Comparison of ENCODE assay signal across 1 cellular context in genomic region chr2:202375006-202375610, GRCh38.
TF ChIP-seq lines count a peak whose summit lies in the region.

No MANE protein-coding gene starts in this region.

TF ChIP-seq in GM12878, 131 proteins besides CTCF, POLR2A, EP300 and RAD21 (continued from another document and continues in another):
- TF ChIP-seq MLLT1 (IDR thresholded peaks at IDR 0.05) (peak; percentile 63; the same call in 1 of the 2 replicates), ZBED1 (IDR thresholded peaks at IDR 0.05; ENCODE audit: borderline replicate concordance) (no peak), IKZF2 (IDR thresholded peaks at IDR 0.05) (peak in 1 of 2 experiments; percentile 50; a peak in 3 of 4 replicates), RBBP5 (conservative IDR thresholded peaks at IDR 0.05) (no peak), JUNB (IDR thresholded peaks at IDR 0.05) (no peak), ZNF274 (IDR thresholded peaks at IDR 0.05; ENCODE audit: insufficient read depth, insufficient read length) (no peak), SIN3A (IDR thresholded peaks at IDR 0.05; ENCODE audit: low read depth, low read length) (no peak; the same call in 1 of the 2 replicates), SKIL (IDR thresholded peaks at IDR 0.05; ENCODE audit: low read depth, poor library complexity, severe bottlenecking) (no peak), EED (IDR thresholded peaks at IDR 0.05; ENCODE audit: low read depth) (peak; percentile 42), MYB (IDR thresholded peaks at IDR 0.05; ENCODE audit: borderline replicate concordance, low read depth, low read length) (no peak), ATF7 (IDR thresholded peaks at IDR 0.05; ENCODE audit: low read depth) (no peak), TAF1 (IDR thresholded peaks at IDR 0.05; ENCODE audit: borderline replicate concordance, low read depth, low read length) (no peak), CEBPZ (IDR thresholded peaks at IDR 0.05; ENCODE audit: low read depth, low read length) (no peak), ZNF622 (IDR thresholded peaks at IDR 0.05) (no peak), IRF4 (IDR thresholded peaks at IDR 0.05; ENCODE audit: low read depth, low read length) (no peak), SMAD5 (IDR thresholded peaks at IDR 0.05; ENCODE audit: low read depth) (no peak), TARDBP (IDR thresholded peaks at IDR 0.05; ENCODE audit: borderline replicate concordance) (no peak), BCL3 (IDR thresholded peaks at IDR 0.05; ENCODE audit: borderline replicate concordance, insufficient read depth, low read depth, low read length, poor library complexity, severe bottlenecking) (no peak), USF2 (IDR thresholded peaks at IDR 0.05; ENCODE audit: borderline replicate concordance, low read depth, low read length) (no peak), SIX5 (IDR thresholded peaks at IDR 0.05; ENCODE audit: low read depth, low read length, severe bottlenecking) (no peak), ELK1 (IDR thresholded peaks at IDR 0.05; ENCODE audit: low read depth, low read length) (no peak), ATF2 (IDR thresholded peaks at IDR 0.05; ENCODE audit: low read length) (no peak), RAD51 (IDR thresholded peaks at IDR 0.05) (no peak), GABPA (IDR thresholded peaks at IDR 0.05; ENCODE audit: low read depth) (no peak), SMC3 (IDR thresholded peaks at IDR 0.05; ENCODE audit: borderline replicate concordance, low read length) (no peak), KDM1A (IDR thresholded peaks at IDR 0.05; ENCODE audit: borderline replicate concordance) (no peak), EZH2 (IDR thresholded peaks at IDR 0.05; ENCODE audit: borderline replicate concordance, control insufficient read depth, low read depth, low read length) (no peak), IRF3 (IDR thresholded peaks at IDR 0.05) (no peak), NFIC (IDR thresholded peaks at IDR 0.05; ENCODE audit: low read depth, low read length) (0 out of 2 replicates have a peak, but pooled peaks have one; percentile 47), KLF5 (IDR thresholded peaks at IDR 0.05; ENCODE audit: partially characterized antibody) (no peak), ATF3 (IDR thresholded peaks at IDR 0.05; ENCODE audit: borderline replicate concordance, extremely low read depth, low read depth, low read length) (no peak), FOXM1 (IDR thresholded peaks at IDR 0.05; ENCODE audit: low read depth, low read length) (no peak), POLR2AphosphoS2 (IDR thresholded peaks at IDR 0.05; ENCODE audit: low read depth, low read length) (no peak), PKNOX1 (IDR thresholded peaks at IDR 0.05) (no peak), ESRRA (IDR thresholded peaks at IDR 0.05; ENCODE audit: low read length) (no peak), CBFB (IDR thresholded peaks at IDR 0.05; ENCODE audit: low read depth) (no peak), KAT2A (conservative IDR thresholded peaks at IDR 0.05; ENCODE audit: control insufficient read depth, low read depth, low read length) (no peak), BCLAF1 (IDR thresholded peaks at IDR 0.05) (no peak), GATAD2B (conservative IDR thresholded peaks at IDR 0.05; ENCODE audit: low read depth) (peak; percentile 26; the same call in 1 of the 2 replicates), RCOR1 (conservative IDR thresholded peaks at IDR 0.05; ENCODE audit: low read depth, low read length) (no peak), RFX5 (IDR thresholded peaks at IDR 0.05; ENCODE audit: low read depth, low read length) (no peak), FOXK2 (IDR thresholded peaks at IDR 0.05) (no peak)
